13 cellular contexts compared by ENCODE assay signal in genomic region chr2:116142828-116143227, GRCh38.
DNase-seq lines count a peak whose midpoint lies in the region; TF ChIP-seq lines count a peak whose summit lies in the region.
"Had no signal": no experiment of that assay in that cellular context is flagged by ENCODE, and none has a peak within 500 bp of the region (broad histone marks: within the 10 kb centered on the region; RNA-seq: fewer than 3 reads in every experiment).

No MANE protein-coding gene starts in this region.

- H3K27me3 ChIP-seq in HAP-1 (ENCODE audit: low read depth) (no peaks in the 10 kb centered on the region), endodermal cell (ENCODE audit: control insufficient read depth, insufficient read depth, low read length, poor library complexity, severe bottlenecking) (peaks cover 10% of the 10 kb centered on the region)
- H3K27me3 ChIP-seq: BLaER1 had no signal

- H3K4me3 ChIP-seq in HAP-1 (no peak overlapping the region), endodermal cell (ENCODE audit: low read length) (no peak overlapping the region)
- H3K4me3 ChIP-seq: BLaER1 had no signal

- H3K27ac ChIP-seq in endodermal cell (ENCODE audit: low read depth, low read length) = no peak overlapping the region
- H3K27ac ChIP-seq: BLaER1 had no signal

- H3K36me3 Mint-ChIP-seq in endodermal cell (ENCODE audit: low read depth) (no peaks in the 10 kb centered on the region), type B pancreatic cell (no peaks in the 10 kb centered on the region)
- H3K36me3 Mint-ChIP-seq: CD14-positive monocyte; CD4-positive, alpha-beta memory T cell had no signal

- H3K4me1 Mint-ChIP-seq in endodermal cell (peaks cover 23% of the 10 kb centered on the region), type B pancreatic cell (ENCODE audit: unreplicated experiment) (no peaks in the 10 kb centered on the region)
- H3K4me1 Mint-ChIP-seq: CD14-positive monocyte; CD4-positive, alpha-beta memory T cell had no signal

- H3K4me1 ChIP-seq in HAP-1 (peaks cover 18% of the 10 kb centered on the region), endodermal cell (ENCODE audit: control insufficient read depth, insufficient read depth, low read length) (no peaks in the 10 kb centered on the region)
- H3K4me1 ChIP-seq: BLaER1 had no signal

- H3K4me3 Mint-ChIP-seq in endodermal cell = no peak overlapping the region
- no peak overlapping the region for H3K4me3 Mint-ChIP-seq in type B pancreatic cell
- H3K4me3 Mint-ChIP-seq: CD14-positive monocyte; CD4-positive, alpha-beta memory T cell had no signal

- H3K9ac ChIP-seq in endodermal cell (ENCODE audit: extremely low read depth, low read length, poor library complexity, severe bottlenecking) = no peak overlapping the region
- H3K9ac ChIP-seq: BLaER1 had no signal

- H3K9me3 ChIP-seq in HAP-1 = no peaks in the 10 kb centered on the region
- H3K9me3 ChIP-seq in endodermal cell (ENCODE audit: control insufficient read depth, low read length) = no peaks in the 10 kb centered on the region
- H3K9me3 ChIP-seq: BLaER1 had no signal

- WGBS in endodermal cell (ENCODE audit: insufficient coverage in 1 of 2, insufficient read length in 1 of 2), 2 experiments = 38 to 48% methylated on average over 3 to 5 of the region's 5 CpGs

- H3K36me3 ChIP-seq in HAP-1 (replicated peaks) = no peaks in the 10 kb centered on the region
- H3K36me3 ChIP-seq in endodermal cell (ENCODE audit: control insufficient read depth, insufficient read depth, low read length) = no peaks in the 10 kb centered on the region
- H3K36me3 ChIP-seq: BLaER1 had no signal

- in situ Hi-C loops in HAP-1 (cut with MboI; ENCODE audit: low sequenced_read_pairs) (no loop called here), G401 (cut with HindIII; ENCODE audit: low sequenced_read_pairs) (no loop called here)

- peaks cover 68% of the 10 kb centered on the region for H3K27me3 Mint-ChIP-seq in endodermal cell (ENCODE audit: insufficient read depth)
- H3K27me3 Mint-ChIP-seq in type B pancreatic cell = no peaks in the 10 kb centered on the region
- H3K27me3 Mint-ChIP-seq: CD4-positive, alpha-beta memory T cell had no signal

- DNase-seq in ELF-1 (ENCODE audit: low read depth, low spot score) (peak; percentile 7), HAP-1 (ENCODE audit: low spot score in 2 of 2) (peak; percentile 48 to 97), endodermal cell (peak; percentile 53), iPS-NIHi11 (ENCODE audit: low spot score) (peak; percentile 24), T1000 (lab: John Stamatoyannopoulos, UW) (no peak), G401 (ENCODE audit: low spot score) (no peak), type B pancreatic cell (ENCODE audit: extremely low spot score, unreplicated experiment) (no peak), D341Med (ENCODE audit: low spot score) (no peak)
- DNase-seq: 8988T; CD4-positive, alpha-beta memory T cell; DMS79 treated with DMSO at 0.1 percent for 48 hours had no signal

- H3K9me3 Mint-ChIP-seq in endodermal cell (peaks cover 1% of the 10 kb centered on the region), type B pancreatic cell (no peaks in the 10 kb centered on the region)

- no peak for TF ChIP-seq CTCF in endodermal cell (conservative IDR thresholded peaks at IDR 0.05)
- no peak for TF ChIP-seq CTCF in type B pancreatic cell (conservative IDR thresholded peaks at IDR 0.05)

- H3K27ac Mint-ChIP-seq in endodermal cell = no peak overlapping the region
- H3K27ac Mint-ChIP-seq in type B pancreatic cell = no peak overlapping the region
- H3K27ac Mint-ChIP-seq: CD14-positive monocyte; CD4-positive, alpha-beta memory T cell had no signal

Comparison
In these comparisons a context has a peak if more than half of its experiments do, and no peak if none do; other contexts are left out.
1. DNase-seq: peak in ELF-1 (single experiment), HAP-1 (2 of 2), endodermal cell (single experiment) and iPS-NIHi11 (single experiment); none in T1000 (single experiment), G401 (single experiment), type B pancreatic cell (single experiment) and D341Med (single experiment).